1 cellular context compared by ENCODE assay signal in genomic region chr2:226515344-226516055, GRCh38.
TF ChIP-seq lines count a peak whose summit lies in the region.

No MANE protein-coding gene starts in this region.

TF ChIP-seq in HepG2, 621 proteins besides CTCF, POLR2A, EP300 and RAD21 (continued from another document and continues in another):
- TF ChIP-seq ATF4 (CRISPR knock-in tag; IDR thresholded peaks at IDR 0.05) (peak in 1 of 2 experiments; percentile 77; a peak in 2 of 4 replicates), EHMT2 (IDR thresholded peaks at IDR 0.05; ENCODE audit: borderline replicate concordance, low read depth, low read length) (peak; percentile 92), ZBTB4 (CRISPR knock-in tag; IDR thresholded peaks at IDR 0.05; ENCODE audit: borderline replicate concordance) (no peak), HNF1A (IDR thresholded peaks at IDR 0.05; ENCODE audit: low read depth) (peak; percentile 86), HNF1A (CRISPR knock-in tag; IDR thresholded peaks at IDR 0.05; ENCODE audit: borderline replicate concordance) (peak; percentile 91; the same call in 1 of the 2 replicates), ZNF264 (CRISPR knock-in tag; IDR thresholded peaks at IDR 0.05) (no peak), ZNF549 (CRISPR knock-in tag; IDR thresholded peaks at IDR 0.05) (no peak), ZNF883 (CRISPR knock-in tag; IDR thresholded peaks at IDR 0.05; ENCODE audit: not compliant biosample characterization) (no peak), ZNF891 (CRISPR knock-in tag; IDR thresholded peaks at IDR 0.05) (no peak), RORA (CRISPR knock-in tag; IDR thresholded peaks at IDR 0.05) (no peak), RFX3 (CRISPR knock-in tag; IDR thresholded peaks at IDR 0.05) (0 out of 2 replicates have a peak, but pooled peaks have one; percentile 8), ZNF207 (IDR thresholded peaks at IDR 0.05; ENCODE audit: borderline replicate concordance) (no peak), HDAC2 (CRISPR knock-in tag; IDR thresholded peaks at IDR 0.05) (no peak), CENPX (CRISPR knock-in tag; IDR thresholded peaks at IDR 0.05) (no peak), ZNF776 (CRISPR knock-in tag; IDR thresholded peaks at IDR 0.05) (no peak), ZNF577 (CRISPR knock-in tag; IDR thresholded peaks at IDR 0.05; ENCODE audit: borderline replicate concordance, low read depth) (no peak), SMAD3 (CRISPR knock-in tag; IDR thresholded peaks at IDR 0.05) (peak; percentile 72; the same call in 1 of the 2 replicates), TCF12 (IDR thresholded peaks at IDR 0.05) (no peak), TCF12 (CRISPR knock-in tag; IDR thresholded peaks at IDR 0.05) (no peak), ZNF530 (CRISPR knock-in tag; IDR thresholded peaks at IDR 0.05; ENCODE audit: low read depth) (no peak), ZNF672 (CRISPR knock-in tag; IDR thresholded peaks at IDR 0.05) (no peak), FOXP1 (IDR thresholded peaks at IDR 0.05) (peak; percentile 83), FOXP1 (CRISPR knock-in tag; IDR thresholded peaks at IDR 0.05) (peak; percentile 94), ZNF775 (CRISPR knock-in tag; IDR thresholded peaks at IDR 0.05; ENCODE audit: borderline replicate concordance) (no peak), SP5 (CRISPR knock-in tag; IDR thresholded peaks at IDR 0.05; ENCODE audit: borderline replicate concordance, low read depth) (no peak; the same call in 1 of the 2 replicates), RFXAP (CRISPR knock-in tag; IDR thresholded peaks at IDR 0.05; ENCODE audit: borderline replicate concordance) (0 out of 2 replicates have a peak, but pooled peaks have one; percentile 27), NR2F2 (IDR thresholded peaks at IDR 0.05; ENCODE audit: borderline replicate concordance, low read depth) (peak; percentile 68), HDAC1 (CRISPR knock-in tag; IDR thresholded peaks at IDR 0.05) (0 out of 2 replicates have a peak, but pooled peaks have one; percentile 33), ZNF276 (CRISPR knock-in tag; IDR thresholded peaks at IDR 0.05; ENCODE audit: low read depth) (no peak), NCOR1 (IDR thresholded peaks at IDR 0.05; ENCODE audit: borderline replicate concordance, low read length) (peak; percentile 95; the same call in 1 of the 2 replicates), EEA1 (CRISPR knock-in tag; IDR thresholded peaks at IDR 0.05; ENCODE audit: borderline replicate concordance) (no peak), POLR2AphosphoS5 (IDR thresholded peaks at IDR 0.05; ENCODE audit: low read depth, low read length) (no peak), ZBTB21 (CRISPR knock-in tag; IDR thresholded peaks at IDR 0.05) (no peak), NFE2L1 (CRISPR knock-in tag; IDR thresholded peaks at IDR 0.05; ENCODE audit: borderline replicate concordance) (no peak)
- TF ChIP-seq, protein P1, sequence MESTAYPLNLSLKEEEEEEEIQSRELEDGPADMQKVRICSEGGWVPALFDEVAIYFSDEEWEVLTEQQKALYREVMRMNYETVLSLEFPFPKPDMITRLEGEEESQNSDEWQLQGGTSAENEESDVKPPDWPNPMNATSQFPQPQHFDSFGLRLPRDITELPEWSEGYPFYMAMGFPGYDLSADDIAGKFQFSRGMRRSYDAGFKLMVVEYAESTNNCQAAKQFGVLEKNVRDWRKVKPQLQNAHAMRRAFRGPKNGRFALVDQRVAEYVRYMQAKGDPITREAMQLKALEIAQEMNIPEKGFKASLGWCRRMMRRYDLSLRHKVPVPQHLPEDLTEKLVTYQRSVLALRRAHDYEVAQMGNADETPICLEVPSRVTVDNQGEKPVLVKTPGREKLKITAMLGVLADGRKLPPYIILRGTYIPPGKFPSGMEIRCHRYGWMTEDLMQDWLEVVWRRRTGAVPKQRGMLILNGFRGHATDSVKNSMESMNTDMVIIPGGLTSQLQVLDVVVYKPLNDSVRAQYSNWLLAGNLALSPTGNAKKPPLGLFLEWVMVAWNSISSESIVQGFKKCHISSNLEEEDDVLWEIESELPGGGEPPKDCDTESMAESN (CRISPR knock-in tag; conservative IDR thresholded peaks at IDR 0.05), result no peak
- TF ChIP-seq, protein P2, sequence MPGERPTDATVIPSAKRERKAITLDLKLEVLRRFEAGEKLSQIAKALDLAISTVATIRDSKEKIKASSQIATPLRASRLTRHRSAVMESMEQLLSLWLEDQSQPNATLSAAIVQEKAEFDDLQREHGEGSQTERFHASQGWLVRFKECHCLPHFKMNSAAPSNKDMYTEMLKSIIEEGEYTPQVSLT (CRISPR knock-in tag; IDR thresholded peaks at IDR 0.05; ENCODE audit: borderline replicate concordance, low read depth), result no peak
- TF ChIP-seq, protein P3, sequence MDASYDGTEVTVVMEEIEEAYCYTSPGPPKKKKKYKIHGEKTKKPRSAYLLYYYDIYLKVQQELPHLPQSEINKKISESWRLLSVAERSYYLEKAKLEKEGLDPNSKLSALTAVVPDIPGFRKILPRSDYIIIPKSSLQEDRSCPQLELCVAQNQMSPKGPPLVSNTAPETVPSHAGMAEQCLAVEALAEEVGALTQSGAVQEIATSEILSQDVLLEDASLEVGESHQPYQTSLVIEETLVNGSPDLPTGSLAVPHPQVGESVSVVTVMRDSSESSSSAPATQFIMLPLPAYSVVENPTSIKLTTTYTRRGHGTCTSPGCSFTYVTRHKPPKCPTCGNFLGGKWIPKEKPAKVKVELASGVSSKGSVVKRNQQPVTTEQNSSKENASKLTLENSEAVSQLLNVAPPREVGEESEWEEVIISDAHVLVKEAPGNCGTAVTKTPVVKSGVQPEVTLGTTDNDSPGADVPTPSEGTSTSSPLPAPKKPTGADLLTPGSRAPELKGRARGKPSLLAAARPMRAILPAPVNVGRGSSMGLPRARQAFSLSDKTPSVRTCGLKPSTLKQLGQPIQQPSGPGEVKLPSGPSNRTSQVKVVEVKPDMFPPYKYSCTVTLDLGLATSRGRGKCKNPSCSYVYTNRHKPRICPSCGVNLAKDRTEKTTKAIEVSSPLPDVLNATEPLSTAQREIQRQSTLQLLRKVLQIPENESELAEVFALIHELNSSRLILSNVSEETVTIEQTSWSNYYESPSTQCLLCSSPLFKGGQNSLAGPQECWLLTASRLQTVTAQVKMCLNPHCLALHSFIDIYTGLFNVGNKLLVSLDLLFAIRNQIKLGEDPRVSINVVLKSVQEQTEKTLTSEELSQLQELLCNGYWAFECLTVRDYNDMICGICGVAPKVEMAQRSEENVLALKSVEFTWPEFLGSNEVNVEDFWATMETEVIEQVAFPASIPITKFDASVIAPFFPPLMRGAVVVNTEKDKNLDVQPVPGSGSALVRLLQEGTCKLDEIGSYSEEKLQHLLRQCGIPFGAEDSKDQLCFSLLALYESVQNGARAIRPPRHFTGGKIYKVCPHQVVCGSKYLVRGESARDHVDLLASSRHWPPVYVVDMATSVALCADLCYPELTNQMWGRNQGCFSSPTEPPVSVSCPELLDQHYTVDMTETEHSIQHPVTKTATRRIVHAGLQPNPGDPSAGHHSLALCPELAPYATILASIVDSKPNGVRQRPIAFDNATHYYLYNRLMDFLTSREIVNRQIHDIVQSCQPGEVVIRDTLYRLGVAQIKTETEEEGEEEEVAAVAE (CRISPR knock-in tag; IDR thresholded peaks at IDR 0.05; ENCODE audit: borderline replicate concordance), result 0 out of 2 replicates have a peak, but pooled peaks have one; percentile 42
- TF ChIP-seq, protein P4, sequence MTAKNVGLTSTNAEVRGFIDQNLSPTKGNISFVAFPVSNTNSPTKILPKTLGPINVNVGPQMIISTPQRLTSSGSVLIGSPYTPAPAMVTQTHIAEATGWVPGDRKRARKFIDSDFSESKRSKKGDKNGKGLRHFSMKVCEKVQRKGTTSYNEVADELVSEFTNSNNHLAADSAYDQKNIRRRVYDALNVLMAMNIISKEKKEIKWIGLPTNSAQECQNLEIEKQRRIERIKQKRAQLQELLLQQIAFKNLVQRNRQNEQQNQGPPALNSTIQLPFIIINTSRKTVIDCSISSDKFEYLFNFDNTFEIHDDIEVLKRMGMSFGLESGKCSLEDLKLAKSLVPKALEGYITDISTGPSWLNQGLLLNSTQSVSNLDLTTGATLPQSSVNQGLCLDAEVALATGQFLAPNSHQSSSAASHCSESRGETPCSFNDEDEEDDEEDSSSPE (CRISPR knock-in tag; IDR thresholded peaks at IDR 0.05), result no peak
- TF ChIP-seq, protein P5, sequence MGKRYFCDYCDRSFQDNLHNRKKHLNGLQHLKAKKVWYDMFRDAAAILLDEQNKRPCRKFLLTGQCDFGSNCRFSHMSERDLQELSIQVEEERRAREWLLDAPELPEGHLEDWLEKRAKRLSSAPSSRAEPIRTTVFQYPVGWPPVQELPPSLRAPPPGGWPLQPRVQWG (CRISPR knock-in tag; IDR thresholded peaks at IDR 0.05; ENCODE audit: borderline replicate concordance, low read depth), result no peak
- TF ChIP-seq, protein P6, sequence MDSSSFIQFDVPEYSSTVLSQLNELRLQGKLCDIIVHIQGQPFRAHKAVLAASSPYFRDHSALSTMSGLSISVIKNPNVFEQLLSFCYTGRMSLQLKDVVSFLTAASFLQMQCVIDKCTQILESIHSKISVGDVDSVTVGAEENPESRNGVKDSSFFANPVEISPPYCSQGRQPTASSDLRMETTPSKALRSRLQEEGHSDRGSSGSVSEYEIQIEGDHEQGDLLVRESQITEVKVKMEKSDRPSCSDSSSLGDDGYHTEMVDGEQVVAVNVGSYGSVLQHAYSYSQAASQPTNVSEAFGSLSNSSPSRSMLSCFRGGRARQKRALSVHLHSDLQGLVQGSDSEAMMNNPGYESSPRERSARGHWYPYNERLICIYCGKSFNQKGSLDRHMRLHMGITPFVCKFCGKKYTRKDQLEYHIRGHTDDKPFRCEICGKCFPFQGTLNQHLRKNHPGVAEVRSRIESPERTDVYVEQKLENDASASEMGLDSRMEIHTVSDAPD (CRISPR knock-in tag; IDR thresholded peaks at IDR 0.05), result no peak
